ENCODE assay signal across 18 cellular contexts in genomic region chr1:230922620-230923019, GRCh38. TPM values are rescaled to one million over a fixed set of nuclear protein-coding genes. Genes with fewer than 3 reads are reported as not detected.
DNase-seq lines count a peak whose midpoint lies in the region; ATAC-seq and TF ChIP-seq lines count a peak whose summit lies in the region.
"Had no signal": no experiment of that assay in that cellular context is flagged by ENCODE, and none has a peak within 500 bp of the region (broad histone marks: within the 10 kb centered on the region; RNA-seq: fewer than 3 reads in every experiment).

No MANE protein-coding gene starts in this region.

- H3K9me3 ChIP-seq in CD4-positive, CD25-positive, alpha-beta regulatory T cell (ENCODE audit: control insufficient read depth in 2 of 2, low read length in 2 of 2), result no peaks in the 10 kb centered on the region
- H3K9me3 ChIP-seq in effector memory CD4-positive, alpha-beta T cell (ENCODE audit: control insufficient read depth, low read length), result no peaks in the 10 kb centered on the region
- H3K9me3 ChIP-seq: colonic mucosa, esophagus muscularis mucosa had no signal

- POLR2A ChIA-PET in WTC11 (lab: Charles Lee), result no interaction called here

- no peaks in the 10 kb centered on the region for H3K9me3 Mint-ChIP-seq in CD4-positive, CD25-positive, alpha-beta regulatory T cell
- H3K9me3 Mint-ChIP-seq in WTC11, result no peaks in the 10 kb centered on the region
- H3K9me3 Mint-ChIP-seq: CD14-positive monocyte had no signal

- no peak overlapping the region for H3K4me3 Mint-ChIP-seq in CD4-positive, CD25-positive, alpha-beta regulatory T cell
- no peak overlapping the region for H3K4me3 Mint-ChIP-seq in WTC11
- H3K4me3 Mint-ChIP-seq: CD14-positive monocyte had no signal

- no peaks in the 10 kb centered on the region for H3K27me3 Mint-ChIP-seq in CD4-positive, CD25-positive, alpha-beta regulatory T cell
- no peaks in the 10 kb centered on the region for H3K27me3 Mint-ChIP-seq in WTC11 (ENCODE audit: low read depth)

- peaks cover 94% of the 10 kb centered on the region for H3K36me3 ChIP-seq in CD4-positive, CD25-positive, alpha-beta regulatory T cell (ENCODE audit: control insufficient read depth, insufficient read depth, low read length)
- H3K36me3 ChIP-seq in effector memory CD4-positive, alpha-beta T cell (ENCODE audit: control insufficient read depth, insufficient read depth, low read length), result peaks cover 71% of the 10 kb centered on the region

- DNase-seq in CD4-positive, CD25-positive, alpha-beta regulatory T cell, result peak in 1 of 3 donors; percentile 22
- no peak for DNase-seq in HFF-Myc (ENCODE audit: extremely low read depth, low read depth)
- no peak for DNase-seq in WTC11 (ENCODE audit: low spot score)
- DNase-seq in left colon, result no peak
- DNase-seq in effector memory CD4-positive, alpha-beta T cell, result no peak
- DNase-seq in substantia nigra (lab: John Stamatoyannopoulos, UW), result no peak
- DNase-seq in NOMO-1 treated with dmso at 0.1 percent for 144 hours (lab: John Stamatoyannopoulos, UW; ENCODE audit: unreplicated experiment), result no peak
- DNase-seq: colonic mucosa; GDM1; hippocampal formation; left cardiac atrium; NCI-H1105 treated with DMSO at 0.1 percent for 48 hours; NCI-H2227 treated with DMSO at 0.1 percent for 48 hours; stimulated activated CD4-positive, alpha-beta T cell treated with anti-CD3 and anti-CD28 coated beads, Interleukin-1b, Interleukin-23, amount 100 ng/mL, for 48 hours; trophoblast cell had no signal

- peak overlapping the region in 2 of 3 donors; percentile 59 to 82 for H3K27ac Mint-ChIP-seq in CD4-positive, CD25-positive, alpha-beta regulatory T cell
- no peak overlapping the region for H3K27ac Mint-ChIP-seq in WTC11

- no peak for ATAC-seq in CD4-positive, CD25-positive, alpha-beta regulatory T cell (ENCODE audit: low read depth in 2 of 2)
- ATAC-seq in WTC11 (peak; percentile 44; the same call in 1 of the 2 replicates), left colon (peak; percentile 27), HG03520 (IDR thresholded peaks at IDR 0.05; ENCODE audit: unreplicated experiment) (no peak)
- ATAC-seq: left cardiac atrium had no signal

- intact Hi-C loops in left colon (cut with DNase I, micrococcal nuclease), result no loop called here

- CTCF ChIA-PET in WTC11 (lab: Charles Lee), result interaction anchor here (0.6 to 1.1 kb wide), 5 partner anchors 14 to 289 kb away, joined by 3 to 4 read pairs (median 3); no protein-coding TSS in a partner anchor

- H3K4me1 ChIP-seq in CD4-positive, CD25-positive, alpha-beta regulatory T cell (ENCODE audit: control insufficient read depth, insufficient read depth, low read length, poor library complexity, severe bottlenecking), result no peaks in the 10 kb centered on the region
- no peaks in the 10 kb centered on the region for H3K4me1 ChIP-seq in effector memory CD4-positive, alpha-beta T cell (ENCODE audit: control insufficient read depth, insufficient read depth, low read length, poor library complexity, severe bottlenecking)
- H3K4me1 ChIP-seq: colonic mucosa, esophagus muscularis mucosa had no signal

- no peak overlapping the region for H3K27ac ChIP-seq in CD4-positive, CD25-positive, alpha-beta regulatory T cell (ENCODE audit: insufficient read depth, low read length, poor library complexity, severe bottlenecking)
- H3K27ac ChIP-seq in effector memory CD4-positive, alpha-beta T cell (ENCODE audit: insufficient read depth, low read length, poor library complexity, severe bottlenecking), result no peak overlapping the region
- no peak overlapping the region for H3K27ac ChIP-seq in substantia nigra (ENCODE audit: low read depth, low read length, poor library complexity, severe bottlenecking)
- H3K27ac ChIP-seq: colonic mucosa, esophagus muscularis mucosa had no signal

- no peak overlapping the region for H3K4me3 ChIP-seq in CD4-positive, CD25-positive, alpha-beta regulatory T cell (ENCODE audit: low read depth, low read length)
- H3K4me3 ChIP-seq in HFF-Myc (replicated peaks; ENCODE audit: low read depth, low read length), result no peak overlapping the region
- H3K4me3 ChIP-seq in effector memory CD4-positive, alpha-beta T cell (ENCODE audit: insufficient read depth, low read depth, low read length, poor library complexity, severe bottlenecking), result no peak overlapping the region
- H3K4me3 ChIP-seq: colonic mucosa, esophagus muscularis mucosa had no signal

- peaks cover 0 to 7% (median 0%) of the 10 kb centered on the region in 4 donors for H3K4me1 Mint-ChIP-seq in CD4-positive, CD25-positive, alpha-beta regulatory T cell
- H3K4me1 Mint-ChIP-seq in WTC11, result no peaks in the 10 kb centered on the region
- H3K4me1 Mint-ChIP-seq: CD14-positive monocyte had no signal

- H3K36me3 Mint-ChIP-seq in CD4-positive, CD25-positive, alpha-beta regulatory T cell, result peaks cover 59% of the 10 kb centered on the region
- peaks cover 3% of the 10 kb centered on the region; the same call in 1 of the 2 replicates for H3K36me3 Mint-ChIP-seq in WTC11

- no peaks in the 10 kb centered on the region for H3K27me3 ChIP-seq in CD4-positive, CD25-positive, alpha-beta regulatory T cell (ENCODE audit: control insufficient read depth, insufficient read depth, low read length)
- no peaks in the 10 kb centered on the region for H3K27me3 ChIP-seq in effector memory CD4-positive, alpha-beta T cell (replicated peaks; ENCODE audit: control insufficient read depth, insufficient read depth, low read length, poor library complexity, severe bottlenecking)
- H3K27me3 ChIP-seq: colonic mucosa, esophagus muscularis mucosa had no signal

- peak; percentile 12 for TF ChIP-seq CTCF in HFF-Myc (IDR thresholded peaks at IDR 0.05; ENCODE audit: low read depth, low read length, missing control alignments)
- TF ChIP-seq CTCF in WTC11 (IDR thresholded peaks at IDR 0.05), result no peak

TF ChIP-seq in WTC11, 78 proteins besides CTCF, POLR2A, EP300 and RAD21 (continues in another document):
- TF ChIP-seq NFATC4 (CRISPR knock-in tag; IDR thresholded peaks at IDR 0.05) (no peak), CREM (CRISPR knock-in tag; IDR thresholded peaks at IDR 0.05) (no peak), ATF1 (CRISPR knock-in tag; IDR thresholded peaks at IDR 0.05) (no peak), CDX4 (CRISPR knock-in tag; IDR thresholded peaks at IDR 0.05; ENCODE audit: borderline replicate concordance) (no peak), ELF4 (CRISPR knock-in tag; IDR thresholded peaks at IDR 0.05; ENCODE audit: low read depth) (no peak), ZBTB43 (CRISPR knock-in tag; IDR thresholded peaks at IDR 0.05) (no peak), TEAD1 (CRISPR knock-in tag; IDR thresholded peaks at IDR 0.05) (no peak), RORB (CRISPR knock-in tag; IDR thresholded peaks at IDR 0.05) (no peak), STAT6 (CRISPR knock-in tag; conservative IDR thresholded peaks at IDR 0.05; ENCODE audit: low read depth) (no peak), ZNF416 (CRISPR knock-in tag; IDR thresholded peaks at IDR 0.05) (no peak)

RNA-seq across cellular contexts. Expression of gene C1orf198, which starts 54.3 kb away (rescaled TPM):
- 3.8 TPM for total RNA-seq in CD4-positive, CD25-positive, alpha-beta regulatory T cell
- polyA plus RNA-seq in CD4-positive, CD25-positive, alpha-beta regulatory T cell, result 1 to 10 TPM; 3.1 to 5.3 (median 4.3) TPM
- 23.4 to 26.9 TPM (median 25.4 TPM) in 3 replicates for total RNA-seq in WTC11 (2021)
- 10 to 100 TPM; 14.4 to 16.6 TPM for total RNA-seq in left colon

RNA-seq across cellular contexts. Expression of gene TTC13, which starts 56.0 kb away (rescaled TPM):
- 40.5 TPM for total RNA-seq in CD4-positive, CD25-positive, alpha-beta regulatory T cell
- polyA plus RNA-seq in CD4-positive, CD25-positive, alpha-beta regulatory T cell, result 10 to 100 TPM in 3 of 4 donors, 1 to 10 TPM in 1; 8.9 to 13.8 (median 11.1) TPM
- total RNA-seq in WTC11 (2021), result 4.4 to 7.0 TPM (median 6.2 TPM) in 3 replicates
- total RNA-seq in left colon, result 10 to 100 TPM; 32.2 to 35.7 TPM

RNA-seq across cellular contexts. Expression of gene ARV1, which starts 56.3 kb away (rescaled TPM):
- total RNA-seq in CD4-positive, CD25-positive, alpha-beta regulatory T cell, result 6.8 TPM
- polyA plus RNA-seq in CD4-positive, CD25-positive, alpha-beta regulatory T cell, result 10 to 100 TPM; 30.7 to 41.6 (median 35.1) TPM
- total RNA-seq in WTC11 (2021), result 9.1 to 9.7 TPM (median 9.5 TPM) in 3 replicates
- total RNA-seq in left colon, result 10 to 100 TPM; 23.4 to 29.7 TPM

Comparison
In these comparisons a context has a peak if more than half of its experiments do, and no peak if none do; other contexts are left out.
1. ATAC-seq: peak in WTC11 (single experiment) and left colon (single experiment); none in CD4-positive, CD25-positive, alpha-beta regulatory T cell (0 of 2) and HG03520 (single experiment).